11 cellular contexts compared by ENCODE assay signal in the genomic region with DNA sequence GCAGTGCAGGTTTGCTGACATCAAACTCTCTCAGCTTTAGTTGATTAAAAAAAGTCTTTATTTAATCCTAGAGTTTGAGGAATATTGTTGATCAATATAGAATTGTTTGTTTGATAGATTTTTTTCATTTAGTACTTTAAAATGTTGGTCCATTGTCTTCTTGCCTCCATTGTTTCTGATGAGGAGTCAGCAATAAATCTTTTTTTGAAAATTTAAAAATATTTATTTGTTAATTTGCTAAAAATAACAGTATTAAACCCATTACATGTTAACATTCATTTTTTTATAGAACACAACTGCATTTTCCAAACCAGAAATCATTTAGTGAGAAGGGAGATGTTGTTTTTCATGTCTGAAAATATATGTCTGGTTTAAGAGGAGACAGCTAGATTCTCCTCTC.
"Had no signal": no experiment of that assay in that cellular context is flagged by ENCODE, and none has a peak within 500 bp of the region (broad histone marks: within the 10 kb centered on the region; RNA-seq: fewer than 3 reads in every experiment).

No MANE protein-coding gene starts in this region.

- H3K4me2 ChIP-seq: KMS-11 had no signal

- H3K4me3 ChIP-seq: GM23248 had no signal

- DNase-seq: GM23248, H9, HCEC 1CT, HFFc6, IMR-90, Karpas-422, KBM-7 had no signal

- H2AFZ ChIP-seq: GM23248 had no signal

- FAIRE-seq: H1, H54 had no signal

- H3K9ac ChIP-seq: GM23248, KMS-11 had no signal

- H3K27ac ChIP-seq: GM23248, HL-60, KMS-11 had no signal
